8 cellular contexts compared by ENCODE assay signal in genomic region chr12:101407438-101408345, GRCh38. TPM values are rescaled to one million over a fixed set of nuclear protein-coding genes. Genes with fewer than 3 reads are reported as not detected.
DNase-seq lines count a peak whose midpoint lies in the region; ATAC-seq and TF ChIP-seq lines count a peak whose summit lies in the region.

Gene ARL1, minus strand, starts transcription at chr12:101407772. Its CDS starts 127 bp downstream, at chr12:101407645.

- DNase-seq in DMS 273 (lab: John Stamatoyannopoulos, UW; ENCODE audit: unreplicated experiment) (peak; percentile 92), OCI-LY7 (ENCODE audit: low spot score) (peak; percentile 89), activated T-cell treated with anti-CD3 and anti-CD28 coated beads for 1 hour (ENCODE audit: low read depth) (peak; percentile 68), epidermal melanocyte (ENCODE audit: insufficient read length, low spot score) (peak; percentile 71)
- peak; percentile 73 to 79 for DNase-seq in stimulated activated CD8-positive, alpha-beta memory T cell treated with anti-CD3 and anti-CD28 coated beads, Interleukin-2, amount 100 ng/mL, for 48 hours (ENCODE audit: low read depth in 2 of 2)

- peak within 1 kb of the TSS; percentile 97 for H3K4me3 ChIP-seq in HUES6 (ENCODE audit: low read depth, low read length)
- peak within 1 kb of the TSS; percentile 86 for H3K4me3 ChIP-seq in OCI-LY7 (ENCODE audit: low read depth, low read length, poor library complexity, severe bottlenecking)
- H3K4me3 ChIP-seq in mononuclear cell (ENCODE audit: low read length), result peak within 1 kb of the TSS; percentile 86

- H3K27ac ChIP-seq in HUES6 (ENCODE audit: low read depth, low read length) (peak within 1 kb of the TSS; percentile 98), OCI-LY7 (ENCODE audit: low read depth, low read length, poor library complexity, severe bottlenecking) (peak within 1 kb of the TSS; percentile 41)

- H3K36me3 ChIP-seq in HUES6 (ENCODE audit: control insufficient read depth, insufficient read depth, low read length) (0 out of 2 replicates have a peak, but pooled peaks cover 2% of the 10 kb centered on the region), OCI-LY7 (ENCODE audit: insufficient read depth, low read length) (peaks cover 12% of the 10 kb centered on the region)

- no peak for TF ChIP-seq CTCF in OCI-LY7 (conservative IDR thresholded peaks at IDR 0.05; ENCODE audit: low read length)

- no peaks in the 10 kb centered on the region for H3K9me3 ChIP-seq in HUES6 (ENCODE audit: control insufficient read depth, insufficient read depth, low read depth, low read length)
- H3K9me3 ChIP-seq in OCI-LY7 (ENCODE audit: low read length), result no peaks in the 10 kb centered on the region
- H3K9me3 ChIP-seq in mononuclear cell (ENCODE audit: low read depth, low read length), result no peaks in the 10 kb centered on the region

- peak within 1 kb of the TSS; percentile 99 for H2AFZ ChIP-seq in OCI-LY7 (ENCODE audit: low read length)

- H3K4me2 ChIP-seq in OCI-LY7 (ENCODE audit: low read length), result peak within 1 kb of the TSS; percentile 84

- BruUV-seq in OCI-LY7 (replicated peaks; lab: Mats Ljungman, UMichigan), result no TSS peak

- H4K20me1 ChIP-seq in OCI-LY7 (ENCODE audit: insufficient read depth, low read length), result 0 out of 2 replicates have a peak, but pooled peaks cover 6% of the 10 kb centered on the region

- H3K9me2 ChIP-seq in OCI-LY7 (ENCODE audit: insufficient read depth, low read length), result no peaks in the 10 kb centered on the region

- CTCF ChIA-PET in OCI-LY7 (lab: Charles Lee; ENCODE audit: unreplicated experiment), result no interaction called here

- H3K4me1 ChIP-seq in HUES6 (ENCODE audit: control insufficient read depth, insufficient read depth, low read length), result 0 out of 2 replicates have a peak, but pooled peaks cover 3% of the 10 kb centered on the region
- peaks cover 20% of the 10 kb centered on the region for H3K4me1 ChIP-seq in OCI-LY7 (ENCODE audit: insufficient read depth, low read length, poor library complexity, severe bottlenecking)
- peaks cover 22% of the 10 kb centered on the region for H3K4me1 ChIP-seq in mononuclear cell (ENCODE audit: insufficient read depth, low read length)

- no peaks in the 10 kb centered on the region for H3K27me3 ChIP-seq in HUES6 (ENCODE audit: control insufficient read depth, insufficient read depth, low read length)
- H3K27me3 ChIP-seq in mononuclear cell (ENCODE audit: insufficient read depth, low read length), result no peaks in the 10 kb centered on the region

- peaks cover 50% of the 10 kb centered on the region for H3K79me2 ChIP-seq in OCI-LY7 (ENCODE audit: insufficient read depth, low read depth, low read length)

- intact Hi-C loops in OCI-LY7 (cut with micrococcal nuclease; ENCODE audit: unreplicated experiment), result no loop called here

- peak within 1 kb of the TSS; percentile 95 for H3K9ac ChIP-seq in HUES6 (ENCODE audit: low read length)

- POLR2A ChIA-PET in OCI-LY7 (lab: Charles Lee), result interaction anchor here (0.6 to 1.7 kb wide), 15 partner anchors 9 to 668 kb away, joined by 3 to 5 read pairs (median 3); no protein-coding TSS in a partner anchor

- ATAC-seq in GM21447 (IDR thresholded peaks at IDR 0.05; ENCODE audit: unreplicated experiment), result peak; percentile 79

RNA-seq across cellular contexts. Expression of gene ARL1, which starts in this region (rescaled TPM):
- 61.1 and 63.3 TPM in 2 replicates for total RNA-seq in OCI-LY7 (2014; rRNA removed; shearing (Covaris generic))
- total RNA-seq in OCI-LY7 (2022) (68.1 and 75.3 TPM in 2 replicates), mononuclear cell (24.7 TPM)

Comparison
In these comparisons a context has a peak if more than half of its experiments do, and no peak if none do; other contexts are left out.
1. Peak in every context shown above with its lines: DNase-seq, ATAC-seq, H3K4me3 ChIP-seq and H3K27ac ChIP-seq.